1 cellular context compared by ENCODE assay signal in the genomic region with DNA sequence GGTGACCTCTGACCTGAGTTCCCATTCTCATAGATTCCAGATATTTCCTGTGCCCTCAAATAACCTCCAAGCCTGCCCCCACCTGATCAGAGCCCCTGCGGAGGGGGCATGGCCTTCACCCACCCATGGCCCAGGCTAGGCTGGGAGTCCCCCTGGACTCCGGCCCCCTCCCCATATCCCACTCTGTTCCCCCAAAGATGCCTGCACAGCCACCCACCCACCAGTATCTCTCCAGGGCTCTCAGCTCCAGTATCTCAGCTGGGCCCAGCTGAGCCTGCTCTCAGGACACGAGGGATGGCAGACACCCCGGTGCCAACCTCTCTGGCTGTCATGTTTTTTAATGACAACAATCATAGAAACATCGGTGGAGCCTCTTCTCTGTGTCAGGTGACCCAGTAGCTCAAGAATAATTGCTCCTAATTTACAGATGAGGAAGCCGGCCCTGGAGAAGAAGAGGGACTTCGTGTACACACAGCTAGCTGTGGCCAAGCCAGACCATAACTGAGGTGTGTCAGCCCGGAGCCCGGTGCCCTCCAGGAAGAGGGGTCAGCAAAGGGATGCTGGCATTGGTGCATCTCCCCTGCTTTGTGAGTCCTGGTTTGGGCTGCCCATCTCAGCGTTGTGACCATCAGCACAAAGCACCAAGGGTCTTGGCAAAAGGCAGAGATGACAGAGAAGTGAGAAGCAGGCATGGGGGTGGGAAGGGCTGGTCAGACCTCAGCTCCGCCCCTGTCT.
TF ChIP-seq lines count a peak whose summit lies in the region.

No MANE protein-coding gene starts in this region.

TF ChIP-seq in A549, 52 proteins besides CTCF, POLR2A, EP300 and RAD21:
- TF ChIP-seq PHF8 (IDR thresholded peaks at IDR 0.05; ENCODE audit: borderline replicate concordance, low read depth) (no peak), HEYL (CRISPR knock-in tag; IDR thresholded peaks at IDR 0.05) (no peak), RARB (CRISPR knock-in tag; IDR thresholded peaks at IDR 0.05) (no peak), ZNF302 (CRISPR knock-in tag; IDR thresholded peaks at IDR 0.05) (no peak), FOXS1 (CRISPR knock-in tag; IDR thresholded peaks at IDR 0.05) (no peak)
TF ChIP-seq in A549: peak in this region for 0.
